ENCODE assay signal across 1 cellular context in the genomic region with DNA sequence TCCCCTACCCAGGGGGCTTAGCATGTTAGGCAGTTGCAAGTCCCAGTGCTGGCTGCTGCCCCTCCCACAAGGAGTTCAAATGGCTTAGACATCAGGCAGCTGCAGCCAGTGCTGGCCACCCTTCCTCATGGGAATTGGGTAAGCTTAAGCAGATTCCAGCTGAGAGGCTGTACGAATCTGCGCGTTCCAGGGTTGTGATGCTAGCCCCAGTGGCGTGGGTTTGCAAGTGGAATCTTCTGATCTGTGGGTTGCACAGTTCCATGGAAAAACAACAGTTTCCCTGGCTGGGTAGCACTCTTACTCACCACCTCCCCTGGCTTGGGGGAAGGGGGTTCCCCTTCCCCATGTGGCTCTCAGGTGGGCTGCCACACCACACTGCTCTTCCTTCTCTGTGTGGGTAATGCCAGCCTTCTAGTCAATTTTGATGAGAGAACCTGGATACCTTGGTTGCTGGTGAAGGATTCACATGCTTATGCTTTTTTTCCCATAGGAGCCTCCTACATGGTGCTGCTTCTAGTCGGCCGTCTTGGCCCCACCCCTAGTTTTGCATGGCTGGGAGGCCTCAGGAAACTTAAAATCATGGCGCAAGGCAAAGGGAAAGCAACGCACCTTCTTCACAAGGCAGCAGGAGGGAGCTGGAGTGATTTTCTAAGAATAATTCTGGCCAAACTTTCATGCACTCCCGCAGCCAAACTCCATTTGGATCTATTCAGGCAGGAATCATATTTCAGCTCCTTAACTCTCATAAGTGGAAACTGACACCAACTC.
TF ChIP-seq lines count a peak whose summit lies in the region.

No MANE protein-coding gene starts in this region.

TF ChIP-seq in HEK293, 187 proteins besides CTCF, POLR2A, EP300 and RAD21 (continued from another document):
- no peak for TF ChIP-seq ZSCAN23 (tag by site-specific recombination; IDR thresholded peaks at IDR 0.05)
- TF ChIP-seq ZNF16 (tag by site-specific recombination; IDR thresholded peaks at IDR 0.05; ENCODE audit: low read depth): no peak
- peak; percentile 18; the same call in 1 of the 2 replicates for TF ChIP-seq GLIS1 (tag by site-specific recombination; IDR thresholded peaks at IDR 0.05)
- no peak for TF ChIP-seq KLF9 (tag by site-specific recombination; IDR thresholded peaks at IDR 0.05; ENCODE audit: low read depth)
- TF ChIP-seq ZNF324 (tag by site-specific recombination; IDR thresholded peaks at IDR 0.05): no peak
- no peak for TF ChIP-seq ZBTB49 (tag by site-specific recombination; IDR thresholded peaks at IDR 0.05; ENCODE audit: low read depth)
- TF ChIP-seq ZNF610 (tag by site-specific recombination; IDR thresholded peaks at IDR 0.05; ENCODE audit: borderline replicate concordance): no peak
- no peak for TF ChIP-seq WT1 (tag by site-specific recombination; IDR thresholded peaks at IDR 0.05)
